ENCODE assay signal across 1 cellular context in genomic region chr21:44714905-44715304, GRCh38.
TF ChIP-seq lines count a peak whose summit lies in the region.

No MANE protein-coding gene starts in this region.

TF ChIP-seq in H1, 55 proteins besides CTCF, POLR2A, EP300 and RAD21:
- TF ChIP-seq POLR2AphosphoS5 (IDR thresholded peaks at IDR 0.05; ENCODE audit: low read depth, low read length) (no peak), GABPA (IDR thresholded peaks at IDR 0.05; ENCODE audit: borderline replicate concordance, insufficient read depth, low read length) (no peak), PHF8 (conservative IDR thresholded peaks at IDR 0.05; ENCODE audit: low read depth, low read length) (no peak), RXRA (IDR thresholded peaks at IDR 0.05; ENCODE audit: insufficient read depth, low read depth, low read length) (no peak), HDAC6 (IDR thresholded peaks at IDR 0.05; ENCODE audit: low read depth, low read length) (no peak), TCF12 (IDR thresholded peaks at IDR 0.05; ENCODE audit: low read depth, low read length) (no peak), NRF1 (IDR thresholded peaks at IDR 0.05; ENCODE audit: low read depth, low read length) (no peak), MAFK (IDR thresholded peaks at IDR 0.05; ENCODE audit: low read depth, low read length) (no peak), SUZ12 (IDR thresholded peaks at IDR 0.05; ENCODE audit: low read length) (no peak), YY1 (IDR thresholded peaks at IDR 0.05; ENCODE audit: low read depth, low read length) (no peak), CTBP2 (IDR thresholded peaks at IDR 0.05; ENCODE audit: borderline replicate concordance, insufficient read depth, insufficient read length, low read length) (no peak), ZNF274 (IDR thresholded peaks at IDR 0.05; ENCODE audit: borderline replicate concordance, extremely low read depth, low read length) (no peak), CBX5 (IDR thresholded peaks at IDR 0.05; ENCODE audit: low read depth, low read length) (no peak)
- TF ChIP-seq, protein P1, sequence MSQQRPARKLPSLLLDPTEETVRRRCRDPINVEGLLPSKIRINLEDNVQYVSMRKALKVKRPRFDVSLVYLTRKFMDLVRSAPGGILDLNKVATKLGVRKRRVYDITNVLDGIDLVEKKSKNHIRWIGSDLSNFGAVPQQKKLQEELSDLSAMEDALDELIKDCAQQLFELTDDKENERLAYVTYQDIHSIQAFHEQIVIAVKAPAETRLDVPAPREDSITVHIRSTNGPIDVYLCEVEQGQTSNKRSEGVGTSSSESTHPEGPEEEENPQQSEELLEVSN (IDR thresholded peaks at IDR 0.05) = no peak
TF ChIP-seq in H1: peak in this region for 0.
